Comparison of ENCODE assay signal across 29 cellular contexts in the genomic region with DNA sequence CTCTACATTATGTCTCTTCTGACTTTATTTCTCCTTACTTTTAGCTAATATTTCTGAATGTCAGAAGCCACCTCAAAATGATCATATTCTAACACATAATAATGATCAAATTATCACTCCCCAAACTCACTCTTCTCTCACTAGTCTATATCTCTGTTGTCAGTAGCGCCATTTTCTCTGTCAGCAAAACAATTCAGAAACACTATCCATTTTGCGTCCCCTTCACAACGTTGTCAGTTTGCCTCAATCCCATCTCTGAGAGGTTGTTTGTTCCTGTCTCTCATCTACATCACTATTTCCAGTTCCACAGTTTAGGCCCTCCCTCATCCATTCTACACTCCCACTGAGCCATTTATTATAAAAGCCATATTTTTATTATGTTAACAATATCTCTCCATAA.
"Had no signal": no experiment of that assay in that cellular context is flagged by ENCODE, and none has a peak within 500 bp of the region (broad histone marks: within the 10 kb centered on the region; RNA-seq: fewer than 3 reads in every experiment).

No MANE protein-coding gene starts in this region.

- H3K9me3 ChIP-seq: ovary, psoas muscle, right lobe of liver, sigmoid colon, stomach, thoracic aorta, thyroid gland, tibial nerve, vagina had no signal

- DNase-seq: nephron progenitor cell; occipital lobe; ovary; posterior cingulate gyrus; psoas muscle; right cardiac atrium; right lobe of liver; sigmoid colon; small intestine; stimulated activated CD4-positive, alpha-beta T cell treated with anti-CD3 and anti-CD28 coated beads, Interleukin-15, amount 100 ng/mL, for 24 hours; stimulated activated CD4-positive, alpha-beta T cell treated with anti-CD3 and anti-CD28 coated beads, Interleukin-2, amount 100 ng/mL, for 24 hours; stimulated activated CD4-positive, alpha-beta T cell treated with anti-CD3 and anti-CD28 coated beads, Interleukin-2, amount 100 ng/mL, for 48 hours; stimulated activated CD4-positive, alpha-beta T cell treated with anti-CD3 and anti-CD28 coated beads, Interleukin-4, amount 100 ng/mL, for 24 hours; stimulated activated naive B cell treated with anti-CD40 and anti-IgM and Interleukin-4, amounts not matched to agents 10 μg/mL and 1 μg/mL and 100 μg/mL, for 72 hours; stimulated activated naive CD4-positive, alpha-beta T cell treated with Interleukin-2 at 50 U/mL for 16 hours; stomach; thyroid gland; trophoblast cell; upper lobe of left lung had no signal

- FAIRE-seq: urothelium cell line had no signal

- H3K36me3 Mint-ChIP-seq: natural killer cell treated with Interleukin-12 subunit alpha and Interleukin-12 subunit beta and Interleukin-15 and Interleukin-18, amount 100 ng/mL, for 72 hours; neural progenitor cell; stimulated activated effector memory CD8-positive, alpha-beta T cell treated with anti-CD3 and anti-CD28 coated beads, Interleukin-12 subunit alpha, Interleukin-12 subunit beta, amount 100 ng/mL, for 72 hours; stimulated activated naive B cell treated with anti-CD40 and anti-IgM and Interleukin-4, amounts not matched to agents 10 μg/mL and 1 μg/mL and 100 μg/mL, for 72 hours had no signal

- H3K27ac Mint-ChIP-seq: natural killer cell treated with Interleukin-12 subunit alpha and Interleukin-12 subunit beta and Interleukin-15 and Interleukin-18, amount 100 ng/mL, for 72 hours; nephron progenitor cell; neural progenitor cell; progenitor cell of endocrine pancreas; stimulated activated effector memory CD8-positive, alpha-beta T cell treated with anti-CD3 and anti-CD28 coated beads, Interleukin-12 subunit alpha, Interleukin-12 subunit beta, amount 100 ng/mL, for 72 hours; stimulated activated naive B cell treated with anti-CD40 and anti-IgM and Interleukin-4, amounts not matched to agents 10 μg/mL and 1 μg/mL and 100 μg/mL, for 72 hours; stimulated activated naive CD8-positive, alpha-beta T cell treated with anti-CD3 and anti-CD28 coated beads, Interleukin-15, Interleukin-2, amounts not matched to agents 100 ng/mL and 50 ng/mL, for 24 hours had no signal

- H3K27me3 Mint-ChIP-seq: natural killer cell treated with Interleukin-12 subunit alpha and Interleukin-12 subunit beta and Interleukin-15 and Interleukin-18, amount 100 ng/mL, for 72 hours; progenitor cell of endocrine pancreas; stimulated activated naive CD8-positive, alpha-beta T cell treated with anti-CD3 and anti-CD28 coated beads, Interleukin-15, Interleukin-2, amounts not matched to agents 100 ng/mL and 50 ng/mL, for 24 hours had no signal

- H3K27me3 ChIP-seq: neural progenitor cell, ovary, right lobe of liver, sigmoid colon, stomach, thyroid gland, tibial nerve, upper lobe of left lung, vagina had no signal

- H3K4me1 ChIP-seq: neural progenitor cell, parathyroid adenoma, psoas muscle, right lobe of liver, sigmoid colon, stomach, thyroid gland, tibial nerve, upper lobe of left lung, vagina had no signal

- H3K4me3 Mint-ChIP-seq: natural killer cell treated with Interleukin-12 subunit alpha and Interleukin-12 subunit beta and Interleukin-15 and Interleukin-18, amount 100 ng/mL, for 72 hours; nephron progenitor cell; neural progenitor cell; stimulated activated effector memory CD8-positive, alpha-beta T cell treated with anti-CD3 and anti-CD28 coated beads, Interleukin-12 subunit alpha, Interleukin-12 subunit beta, amount 100 ng/mL, for 72 hours; stimulated activated naive B cell treated with anti-CD40 and anti-IgM and Interleukin-4, amounts not matched to agents 10 μg/mL and 1 μg/mL and 100 μg/mL, for 72 hours; stimulated activated naive CD8-positive, alpha-beta T cell treated with anti-CD3 and anti-CD28 coated beads, Interleukin-15, Interleukin-2, amounts not matched to agents 100 ng/mL and 50 ng/mL, for 24 hours had no signal

- H3K36me3 ChIP-seq: neural progenitor cell, ovary, right lobe of liver, sigmoid colon, stomach, thoracic aorta, thyroid gland, tibial nerve, upper lobe of left lung, vagina had no signal

- H3K9me3 Mint-ChIP-seq: stimulated activated naive B cell treated with anti-CD40 and anti-IgM and Interleukin-4, amounts not matched to agents 10 μg/mL and 1 μg/mL and 100 μg/mL, for 72 hours; stimulated activated naive CD8-positive, alpha-beta T cell treated with anti-CD3 and anti-CD28 coated beads, Interleukin-15, Interleukin-2, amounts not matched to agents 100 ng/mL and 50 ng/mL, for 24 hours had no signal

- H3K4me1 Mint-ChIP-seq: neural progenitor cell; stimulated activated effector memory CD8-positive, alpha-beta T cell treated with anti-CD3 and anti-CD28 coated beads, Interleukin-12 subunit alpha, Interleukin-12 subunit beta, amount 100 ng/mL, for 72 hours; stimulated activated naive B cell treated with anti-CD40 and anti-IgM and Interleukin-4, amounts not matched to agents 10 μg/mL and 1 μg/mL and 100 μg/mL, for 72 hours had no signal

- ATAC-seq: natural killer cell treated with Interleukin-12 subunit alpha and Interleukin-12 subunit beta and Interleukin-15 and Interleukin-18, amount 100 ng/mL, for 72 hours; psoas muscle; right cardiac atrium; right lobe of liver; stimulated activated effector memory CD8-positive, alpha-beta T cell treated with anti-CD3 and anti-CD28 coated beads, Interleukin-12 subunit alpha, Interleukin-12 subunit beta, amount 100 ng/mL, for 72 hours; stimulated activated naive B cell treated with anti-CD40 and anti-IgM and Interleukin-4, amounts not matched to agents 10 μg/mL and 1 μg/mL and 100 μg/mL, for 72 hours had no signal

- H3K4me3 ChIP-seq: neural progenitor cell, ovary, psoas muscle, right lobe of liver, sigmoid colon, stomach, thoracic aorta, thyroid gland, tibial nerve, upper lobe of left lung, vagina had no signal

- H3K4me2 ChIP-seq: neural progenitor cell had no signal

- H3K9ac ChIP-seq: neural progenitor cell, parathyroid adenoma had no signal

- H3K79me2 ChIP-seq: parathyroid adenoma had no signal

- H2AFZ ChIP-seq: neural progenitor cell, parathyroid adenoma had no signal

- H3K27ac ChIP-seq: neural progenitor cell, ovary, parathyroid adenoma, psoas muscle, right lobe of liver, sigmoid colon, stomach, thoracic aorta, thyroid gland, tibial nerve, upper lobe of left lung, vagina had no signal
